7 cellular contexts compared by ENCODE assay signal in genomic region chr2:38602136-38602731, GRCh38. TPM values are rescaled to one million over a fixed set of nuclear protein-coding genes. Genes with fewer than 3 reads are reported as not detected.
A peak's percentile ranks its signal among the peaks of the same experiment; 100 is the strongest.
DNase-seq lines count a peak whose midpoint lies in the region; ATAC-seq and TF ChIP-seq lines count a peak whose summit lies in the region.

No MANE protein-coding gene starts in this region.

- peak overlapping the region; percentile 99 to 100 for H3K27ac ChIP-seq in breast epithelium

- H3K9me3 ChIP-seq in breast epithelium, result no peaks in the 10 kb centered on the region

- intact Hi-C loops in breast epithelium (cut with DNase I; ENCODE audit: low total_unique reads), result no loop called here

- peak overlapping the region; percentile 88 to 98 (median 96) for H3K4me3 ChIP-seq in breast epithelium

- no peaks in the 10 kb centered on the region for H3K27me3 ChIP-seq in breast epithelium

- DNase-seq in T-helper 9 cell (peak; percentile 23), breast epithelium (ENCODE audit: low spot score in 2 of 2) (peak; percentile 23 to 65), islet precursor cell (peak; percentile 65), NCI-H2196 treated with DMSO at 0.1 percent for 48 hours (lab: John Stamatoyannopoulos, UW; ENCODE audit: unreplicated experiment) (no peak)
- DNase-seq in stimulated activated CD4-positive, alpha-beta T cell treated with anti-CD3 and anti-CD28 coated beads, Interleukin-1b, Interleukin-23, amount 100 ng/mL, for 4 hours (ENCODE audit: low read depth in 2 of 2), result peak; percentile 12 to 30

- no peak for TF ChIP-seq CTCF in breast epithelium (IDR thresholded peaks at IDR 0.05)

- no peaks in the 10 kb centered on the region for H3K36me3 ChIP-seq in breast epithelium

- no peak for TF ChIP-seq POLR2A in breast epithelium (IDR thresholded peaks at IDR 0.05)

- peaks cover 0 to 9% of the 10 kb centered on the region in 2 donors for H3K4me1 ChIP-seq in breast epithelium

- ATAC-seq in GM19351 (IDR thresholded peaks at IDR 0.05; ENCODE audit: unreplicated experiment), result peak; percentile 6
- peak; percentile 12 for ATAC-seq in HG03103 (IDR thresholded peaks at IDR 0.05; ENCODE audit: low read depth, unreplicated experiment)

RNA-seq across cellular contexts. Expression of gene HNRNPLL, which starts 0.5 kb away (rescaled TPM):
- total RNA-seq in breast epithelium, result 10 to 100 TPM; 48.3 to 75.1 (median 57.0) TPM
